Comparison of ENCODE assay signal across 9 cellular contexts in the genomic region with DNA sequence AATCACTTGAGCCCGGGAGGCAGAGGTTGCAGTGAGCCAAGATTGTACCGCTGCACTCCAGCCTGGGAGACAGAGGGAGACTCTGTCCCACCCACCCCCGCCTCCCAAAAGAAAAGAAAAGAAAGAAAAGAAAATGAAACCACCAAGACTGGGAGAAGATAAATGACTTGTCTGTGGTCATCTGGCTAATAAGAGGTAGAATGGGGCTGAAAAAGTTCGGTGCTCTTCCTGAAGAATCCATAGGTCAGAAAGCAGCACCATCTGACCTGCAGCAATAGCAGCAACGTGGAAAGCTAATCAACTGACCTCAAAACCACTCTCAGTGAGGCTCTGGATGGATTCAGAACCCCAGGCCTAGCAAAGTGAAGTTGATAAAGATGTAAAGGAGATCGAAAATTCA. TPM values are rescaled to one million over a fixed set of nuclear protein-coding genes. Genes with fewer than 3 reads are reported as not detected.
DNase-seq lines count a peak whose midpoint lies in the region; ATAC-seq and TF ChIP-seq lines count a peak whose summit lies in the region.
"Had no signal": no experiment of that assay in that cellular context is flagged by ENCODE, and none has a peak within 500 bp of the region (broad histone marks: within the 10 kb centered on the region; RNA-seq: fewer than 3 reads in every experiment).

No MANE protein-coding gene starts in this region.

- no peak overlapping the region for H3K4me3 Mint-ChIP-seq in activated CD4-positive, alpha-beta memory T cell treated with anti-CD3 and anti-CD28 coated beads, Interleukin-2, amount 10 ng/mL, durations not matched to agents 7 days and 5 days
- H3K4me3 Mint-ChIP-seq in activated CD4-positive, alpha-beta memory T cell treated with anti-CD3 and anti-CD28 coated beads for 36 hours, result no peak overlapping the region

- no peaks in the 10 kb centered on the region for H3K27me3 Mint-ChIP-seq in activated CD4-positive, alpha-beta memory T cell treated with anti-CD3 and anti-CD28 coated beads, Interleukin-2, amount 10 ng/mL, durations not matched to agents 7 days and 5 days
- no peaks in the 10 kb centered on the region for H3K27me3 Mint-ChIP-seq in activated CD4-positive, alpha-beta memory T cell treated with anti-CD3 and anti-CD28 coated beads for 36 hours

- peaks cover 84% of the 10 kb centered on the region for H3K4me1 Mint-ChIP-seq in activated CD4-positive, alpha-beta memory T cell treated with anti-CD3 and anti-CD28 coated beads, Interleukin-2, amount 10 ng/mL, durations not matched to agents 7 days and 5 days
- peaks cover 29% of the 10 kb centered on the region for H3K4me1 Mint-ChIP-seq in activated CD4-positive, alpha-beta memory T cell treated with anti-CD3 and anti-CD28 coated beads for 36 hours (ENCODE audit: low read depth)

- peak overlapping the region; percentile 88 for H3K27ac Mint-ChIP-seq in activated CD4-positive, alpha-beta memory T cell treated with anti-CD3 and anti-CD28 coated beads, Interleukin-2, amount 10 ng/mL, durations not matched to agents 7 days and 5 days
- H3K27ac Mint-ChIP-seq in activated CD4-positive, alpha-beta memory T cell treated with anti-CD3 and anti-CD28 coated beads for 36 hours, result no peak overlapping the region

- no peaks in the 10 kb centered on the region for H3K27me3 ChIP-seq in brain microvascular endothelial cell (replicated peaks)
- no peaks in the 10 kb centered on the region for H3K27me3 ChIP-seq in mucosa of rectum (ENCODE audit: control insufficient read depth in 2 of 2, insufficient read depth in 2 of 2, low read length in 2 of 2)
- no peaks in the 10 kb centered on the region for H3K27me3 ChIP-seq in tibial artery

- in situ Hi-C loops in brain microvascular endothelial cell (cut with HindIII; ENCODE audit: low pct_ligation_motif_present, low sequenced_read_pairs), result no loop called here

- no peak for ATAC-seq in GM21447 (IDR thresholded peaks at IDR 0.05; ENCODE audit: unreplicated experiment)

- intact Hi-C loops in activated CD4-positive, alpha-beta memory T cell treated with anti-CD3 and anti-CD28 coated beads for 36 hours (cut with micrococcal nuclease), result loop anchor here (10.0 kb wide), 1 partner anchor 267 kb away; the partner anchor contains the start of genes ISCU and SART3
- intact Hi-C loops in tibial artery (cut with DNase I; ENCODE audit: low total_unique reads), result no loop called here

- H3K9me3 Mint-ChIP-seq in activated CD4-positive, alpha-beta memory T cell treated with anti-CD3 and anti-CD28 coated beads, Interleukin-2, amount 10 ng/mL, durations not matched to agents 7 days and 5 days, result peaks cover 3% of the 10 kb centered on the region
- H3K9me3 Mint-ChIP-seq in activated CD4-positive, alpha-beta memory T cell treated with anti-CD3 and anti-CD28 coated beads for 36 hours, result no peaks in the 10 kb centered on the region

- POLR2A ChIA-PET in activated CD4-positive, alpha-beta memory T cell treated with anti-CD3 and anti-CD28 coated beads, Interleukin-2, amount 10 ng/mL, durations not matched to agents 7 days and 5 days (lab: Charles Lee), result interaction anchor here (1.0 to 2.4 kb wide), 3 partner anchors 10 to 199 kb away, joined by 3 to 18 read pairs (median 10); partner anchors contain the start of genes SELPLG and SSH1
- POLR2A ChIA-PET in activated CD4-positive, alpha-beta memory T cell treated with anti-CD3 and anti-CD28 coated beads for 36 hours (lab: Charles Lee), result no interaction called here

- no peak for TF ChIP-seq CTCF in brain microvascular endothelial cell (IDR thresholded peaks at IDR 0.05; ENCODE audit: low read depth, low read length, missing control alignments)
- no peak for TF ChIP-seq CTCF in tibial artery (IDR thresholded peaks at IDR 0.05)

- CTCF ChIA-PET in activated CD4-positive, alpha-beta memory T cell treated with anti-CD3 and anti-CD28 coated beads, Interleukin-2, amount 10 ng/mL, durations not matched to agents 7 days and 5 days (lab: Charles Lee), result interaction anchor here (0.6 to 1.4 kb wide), 4 partner anchors 25 to 197 kb away, joined by 3 to 4 read pairs (median 3); partner anchors contain the start of gene SSH1
- CTCF ChIA-PET in activated CD4-positive, alpha-beta memory T cell treated with anti-CD3 and anti-CD28 coated beads for 36 hours (lab: Charles Lee), result no interaction called here

- DNase-seq in activated CD4-positive, alpha-beta memory T cell treated with anti-CD3 and anti-CD28 coated beads, Interleukin-2, amount 10 ng/mL, durations not matched to agents 7 days and 5 days, result no peak
- DNase-seq in activated CD4-positive, alpha-beta memory T cell treated with anti-CD3 and anti-CD28 coated beads for 36 hours, result no peak
- DNase-seq in brain microvascular endothelial cell (no peak), tibial artery (no peak), OCI-M1 (lab: John Stamatoyannopoulos, UW) (no peak), NOMO-1 treated with DMSO at 0.1 percent for 48 hours (lab: John Stamatoyannopoulos, UW; ENCODE audit: unreplicated experiment) (no peak)
- DNase-seq: NCI-H1092 had no signal

- peaks cover 9 to 20% of the 10 kb centered on the region in 2 donors for H3K4me1 ChIP-seq in mucosa of rectum (ENCODE audit: control insufficient read depth in 2 of 2, insufficient read depth in 2 of 2, low read length in 2 of 2)
- H3K4me1 ChIP-seq in tibial artery, result peaks cover 0 to 88% (median 55%) of the 10 kb centered on the region in 4 donors

- no peak overlapping the region for H3K9ac ChIP-seq in mucosa of rectum (ENCODE audit: low read depth in 1 of 2, low read length in 2 of 2)

- H3K36me3 Mint-ChIP-seq in activated CD4-positive, alpha-beta memory T cell treated with anti-CD3 and anti-CD28 coated beads, Interleukin-2, amount 10 ng/mL, durations not matched to agents 7 days and 5 days (ENCODE audit: low read depth), result peaks cover 82% of the 10 kb centered on the region
- H3K36me3 Mint-ChIP-seq in activated CD4-positive, alpha-beta memory T cell treated with anti-CD3 and anti-CD28 coated beads for 36 hours, result peaks cover 34% of the 10 kb centered on the region

- H3K4me3 ChIP-seq in brain microvascular endothelial cell (ENCODE audit: low read depth, low read length) (no peak overlapping the region), mucosa of rectum (ENCODE audit: low read length in 2 of 2) (no peak overlapping the region), tibial artery (no peak overlapping the region)

- H3K36me3 ChIP-seq in brain microvascular endothelial cell (replicated peaks) (peaks cover 72% of the 10 kb centered on the region), mucosa of rectum (ENCODE audit: control insufficient read depth in 2 of 2, insufficient read depth in 2 of 2, low read length in 2 of 2) (peaks cover 17 to 33% of the 10 kb centered on the region in 2 donors), tibial artery (peaks cover 0 to 21% (median 15%) of the 10 kb centered on the region in 3 donors)

- H3K9me3 ChIP-seq in mucosa of rectum (ENCODE audit: control insufficient read depth in 2 of 2, low read length in 2 of 2), result no peaks in the 10 kb centered on the region
- no peaks in the 10 kb centered on the region for H3K9me3 ChIP-seq in tibial artery

- H3K27ac ChIP-seq in brain microvascular endothelial cell (peak overlapping the region; percentile 99), mucosa of rectum (ENCODE audit: low read depth in 2 of 2, low read length in 2 of 2) (peak overlapping the region; percentile 61 to 63), tibial artery (peak overlapping the region; percentile 51 to 65)

RNA-seq across cellular contexts. Expression of gene SSH1, which starts 25.2 kb away (rescaled TPM):
- total RNA-seq in activated CD4-positive, alpha-beta memory T cell treated with anti-CD3 and anti-CD28 coated beads, Interleukin-2, amount 10 ng/mL, durations not matched to agents 7 days and 5 days, result 10 to 100 TPM; 56.7 to 57.4 TPM
- total RNA-seq in activated CD4-positive, alpha-beta memory T cell treated with anti-CD3 and anti-CD28 coated beads for 36 hours, result 10 to 100 TPM; 27.4 to 30.2 TPM

RNA-seq across cellular contexts. Expression of gene DAO, which starts 47.7 kb away (rescaled TPM):
- total RNA-seq in activated CD4-positive, alpha-beta memory T cell treated with anti-CD3 and anti-CD28 coated beads, Interleukin-2, amount 10 ng/mL, durations not matched to agents 7 days and 5 days, result not detected
- total RNA-seq in activated CD4-positive, alpha-beta memory T cell treated with anti-CD3 and anti-CD28 coated beads for 36 hours, result not detected
